In the genomic region with DNA sequence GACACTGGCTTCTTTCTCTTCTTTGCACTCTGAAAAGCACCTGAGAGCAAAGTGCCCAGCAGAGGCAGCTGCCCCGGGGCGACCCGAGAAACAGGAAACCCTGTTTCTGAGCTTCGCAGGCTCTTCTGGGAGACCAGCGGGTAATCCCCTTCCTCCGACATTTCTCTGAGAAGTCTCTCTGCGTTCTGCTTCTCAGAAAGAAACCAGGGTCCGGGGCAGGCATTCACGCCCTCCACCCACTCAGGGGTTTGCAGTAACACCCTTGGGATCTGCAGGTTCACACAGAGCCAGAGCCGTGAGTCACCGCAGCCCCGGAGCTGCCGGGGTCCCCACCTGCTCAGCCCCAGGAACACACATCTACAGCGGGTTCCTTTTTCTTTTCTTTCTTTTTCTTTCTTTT, we compare ENCODE assay signal across 8 cellular contexts.
DNase-seq lines count a peak whose midpoint lies in the region; ATAC-seq and TF ChIP-seq lines count a peak whose summit lies in the region.

No MANE protein-coding gene starts in this region.

- H3K27me3 Mint-ChIP-seq in activated B cell treated with CpG ODN at 0.5 μM for 24 hours: no peaks in the 10 kb centered on the region
- H3K27me3 Mint-ChIP-seq in dendritic cell treated with granulocyte-macrophage colony-stimulating factor and Interleukin-4, amounts not matched to agents 40 ng/mL and 50 ng/mL, for 4 days: peaks cover 34% of the 10 kb centered on the region

- TF ChIP-seq CTCF in activated B cell treated with CpG ODN at 0.5 μM for 24 hours (IDR thresholded peaks at IDR 0.05): no peak

- CTCF ChIA-PET in activated B cell treated with CpG ODN at 0.5 μM for 24 hours (lab: Charles Lee): interaction anchor here (0.6 to 1.3 kb wide), 5 partner anchors 18 to 1833 kb away, joined by 3 to 5 read pairs (median 4); a partner anchor contains a TSS

- ATAC-seq in GM18858 (IDR thresholded peaks at IDR 0.05; ENCODE audit: unreplicated experiment) (peak; percentile 43), HG02885 (IDR thresholded peaks at IDR 0.05; ENCODE audit: poor library complexity, unreplicated experiment) (peak; percentile 72), activated B cell treated with CpG ODN at 0.5 μM for 24 hours (ENCODE audit: low read depth) (peak; percentile 92)

- peak overlapping the region; percentile 94 for H3K27ac Mint-ChIP-seq in activated B cell treated with CpG ODN at 0.5 μM for 24 hours
- peak overlapping the region; percentile 78 for H3K27ac Mint-ChIP-seq in dendritic cell treated with granulocyte-macrophage colony-stimulating factor and Interleukin-4, amounts not matched to agents 40 ng/mL and 50 ng/mL, for 4 days

- peaks cover 12% of the 10 kb centered on the region for H3K36me3 Mint-ChIP-seq in activated B cell treated with CpG ODN at 0.5 μM for 24 hours (ENCODE audit: low read depth)
- no peaks in the 10 kb centered on the region for H3K36me3 Mint-ChIP-seq in dendritic cell treated with granulocyte-macrophage colony-stimulating factor and Interleukin-4, amounts not matched to agents 40 ng/mL and 50 ng/mL, for 4 days (ENCODE audit: low read depth)

- peak overlapping the region; percentile 87 for H3K4me3 Mint-ChIP-seq in activated B cell treated with CpG ODN at 0.5 μM for 24 hours
- H3K4me3 Mint-ChIP-seq in dendritic cell treated with granulocyte-macrophage colony-stimulating factor and Interleukin-4, amounts not matched to agents 40 ng/mL and 50 ng/mL, for 4 days: peak overlapping the region; percentile 72

- POLR2A ChIA-PET in activated B cell treated with CpG ODN at 0.5 μM for 24 hours (lab: Charles Lee): interaction anchor here (0.6 to 4.1 kb wide), 29 partner anchors 8 to 1765 kb away, joined by 3 to 141 read pairs (median 5); a partner anchor contains a TSS

- intact Hi-C loops in activated B cell treated with CpG ODN at 0.5 μM for 24 hours (cut with micrococcal nuclease): loop anchor here (1.0 to 5.0 kb wide), 6 partner anchors 9 to 87 kb away; no protein-coding TSS in a partner anchor
- intact Hi-C loops in dendritic cell treated with granulocyte-macrophage colony-stimulating factor and Interleukin-4, amounts not matched to agents 40 ng/mL and 50 ng/mL, for 4 days (cut with micrococcal nuclease): no loop called here

- DNase-seq in activated B cell treated with CpG ODN at 0.5 μM for 24 hours (peak; percentile 70), NCI-H82 treated with DMSO at 0.1 percent for 48 hours (lab: John Stamatoyannopoulos, UW; ENCODE audit: unreplicated experiment) (no peak), NCI-H226 (no peak), NCI-H146 treated with DMSO at 0.1 percent for 48 hours (lab: John Stamatoyannopoulos, UW; ENCODE audit: unreplicated experiment) (no peak)
- DNase-seq in stimulated activated CD8-positive, alpha-beta memory T cell treated with anti-CD3 and anti-CD28 coated beads, Interleukin-15, amount 100 ng/mL, for 1 hour (ENCODE audit: low read depth): peak; percentile 47

- H3K4me1 Mint-ChIP-seq in activated B cell treated with CpG ODN at 0.5 μM for 24 hours: peaks cover 60% of the 10 kb centered on the region
- peaks cover 28% of the 10 kb centered on the region for H3K4me1 Mint-ChIP-seq in dendritic cell treated with granulocyte-macrophage colony-stimulating factor and Interleukin-4, amounts not matched to agents 40 ng/mL and 50 ng/mL, for 4 days (ENCODE audit: low read depth)

- H3K9me3 Mint-ChIP-seq in activated B cell treated with CpG ODN at 0.5 μM for 24 hours: no peaks in the 10 kb centered on the region
- no peaks in the 10 kb centered on the region for H3K9me3 Mint-ChIP-seq in dendritic cell treated with granulocyte-macrophage colony-stimulating factor and Interleukin-4, amounts not matched to agents 40 ng/mL and 50 ng/mL, for 4 days

Comparison
In these comparisons a context has a peak if more than half of its experiments do, and no peak if none do; other contexts are left out.
1. DNase-seq: peak in activated B cell treated with CpG ODN at 0.5 μM for 24 hours (single experiment) and stimulated activated CD8-positive, alpha-beta memory T cell treated with anti-CD3 and anti-CD28 coated beads, Interleukin-15, amount 100 ng/mL, for 1 hour (single experiment); none in NCI-H82 treated with DMSO at 0.1 percent for 48 hours (single experiment), NCI-H226 (single experiment) and NCI-H146 treated with DMSO at 0.1 percent for 48 hours (single experiment).
2. Peak in every context shown above with its lines, with median percentiles within 50 percentile points of each other: ATAC-seq.